ENCODE assay signal across 1 cellular context in the genomic region with DNA sequence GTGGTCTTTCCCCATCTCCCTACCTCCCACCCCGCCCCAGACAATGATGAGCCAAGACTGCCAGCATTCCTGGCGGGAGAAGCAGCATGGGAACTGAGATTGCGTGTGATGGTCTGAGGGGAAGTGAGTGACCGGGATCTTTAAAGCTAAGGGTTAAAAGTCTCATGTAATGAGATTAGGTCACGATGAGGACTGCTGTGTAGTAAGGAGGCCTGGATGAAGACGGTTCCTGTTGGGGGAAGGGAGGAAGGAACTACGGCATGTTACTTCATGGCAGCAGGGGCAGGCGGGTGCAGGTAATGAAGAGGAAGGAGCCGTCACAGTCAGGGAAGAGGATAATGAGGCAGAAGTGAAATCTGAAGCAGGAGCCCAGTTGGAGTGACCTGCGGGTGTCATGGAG.
TF ChIP-seq lines count a peak whose summit lies in the region.

No MANE protein-coding gene starts in this region.

TF ChIP-seq in GM23338, 12 proteins besides CTCF, POLR2A, EP300 and RAD21 (continued from another document):
- TF ChIP-seq REST (IDR thresholded peaks at IDR 0.05; ENCODE audit: unreplicated experiment) (no peak), ZNF331 (CRISPR knock-in tag; IDR thresholded peaks at IDR 0.05; ENCODE audit: low read depth) (no peak), EZH2phosphoT487 (IDR thresholded peaks at IDR 0.05; ENCODE audit: unreplicated experiment) (no peak), NANOG (IDR thresholded peaks at IDR 0.05; ENCODE audit: borderline replicate concordance) (no peak), POLR2AphosphoS5 (IDR thresholded peaks at IDR 0.05; ENCODE audit: low read depth) (no peak), ZNF114 (CRISPR knock-in tag; IDR thresholded peaks at IDR 0.05) (no peak)
- TF ChIP-seq, protein P1, sequence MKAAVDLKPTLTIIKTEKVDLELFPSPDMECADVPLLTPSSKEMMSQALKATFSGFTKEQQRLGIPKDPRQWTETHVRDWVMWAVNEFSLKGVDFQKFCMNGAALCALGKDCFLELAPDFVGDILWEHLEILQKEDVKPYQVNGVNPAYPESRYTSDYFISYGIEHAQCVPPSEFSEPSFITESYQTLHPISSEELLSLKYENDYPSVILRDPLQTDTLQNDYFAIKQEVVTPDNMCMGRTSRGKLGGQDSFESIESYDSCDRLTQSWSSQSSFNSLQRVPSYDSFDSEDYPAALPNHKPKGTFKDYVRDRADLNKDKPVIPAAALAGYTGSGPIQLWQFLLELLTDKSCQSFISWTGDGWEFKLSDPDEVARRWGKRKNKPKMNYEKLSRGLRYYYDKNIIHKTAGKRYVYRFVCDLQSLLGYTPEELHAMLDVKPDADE (IDR thresholded peaks at IDR 0.05): no peak
